17 cellular contexts compared by ENCODE assay signal in the genomic region with DNA sequence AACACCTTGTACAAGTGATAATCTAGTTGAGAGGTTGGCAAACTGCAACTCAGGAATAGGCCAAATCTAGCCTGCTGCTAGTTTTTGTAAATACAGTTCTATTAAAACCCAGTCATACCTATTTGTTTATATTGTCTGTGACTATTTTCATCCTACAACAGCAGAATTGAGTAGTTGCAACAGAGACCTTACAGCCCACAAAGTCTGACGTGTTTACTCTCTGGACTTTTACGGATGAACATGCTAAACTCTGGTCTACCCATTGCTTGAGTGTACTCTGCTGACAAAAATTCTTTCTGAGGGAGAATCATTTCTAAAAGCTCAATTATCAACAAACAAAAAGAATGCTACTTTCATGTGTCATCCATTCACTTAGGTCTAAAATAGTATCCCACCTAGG.
"Had no signal": no experiment of that assay in that cellular context is flagged by ENCODE, and none has a peak within 500 bp of the region (broad histone marks: within the 10 kb centered on the region; RNA-seq: fewer than 3 reads in every experiment).

No MANE protein-coding gene starts in this region.

- H3K4me1 Mint-ChIP-seq: activated B cell treated with CpG ODN at 0.5 μM for 24 hours; activated naive CD8-positive, alpha-beta T cell treated with anti-CD3 and anti-CD28 coated beads for 36 hours had no signal

- H3K9me3 ChIP-seq: psoas muscle, right lobe of liver, testis had no signal

- H3K9me3 Mint-ChIP-seq: T-helper 2 cell treated with Interferon-gamma antibody and Interleukin-4, amounts not matched to agents 5 μg/mL and 100 μg/mL, for 36 hours had no signal

- H3K27ac Mint-ChIP-seq: activated B cell treated with CpG ODN at 0.5 μM for 24 hours; activated CD8-positive, alpha-beta T cell treated with anti-CD3 and anti-CD28 coated beads for 36 hours; activated naive CD8-positive, alpha-beta T cell treated with anti-CD3 and anti-CD28 coated beads for 36 hours; activated T-cell treated with anti-CD3 and anti-CD28 coated beads, Interleukin-2, amount 50 U/mL, for 72 hours; T-helper 2 cell treated with Interferon-gamma antibody and Interleukin-4, amounts not matched to agents 5 μg/mL and 100 μg/mL, for 36 hours had no signal

- H3K27me3 ChIP-seq: dorsolateral prefrontal cortex, right lobe of liver, stomach, testis, upper lobe of left lung had no signal

- H3K27ac ChIP-seq: dorsolateral prefrontal cortex, psoas muscle, right lobe of liver, stomach, testis, upper lobe of left lung had no signal

- H3K4me1 ChIP-seq: psoas muscle, right lobe of liver, stomach, testis, upper lobe of left lung had no signal

- H3K36me3 ChIP-seq: right lobe of liver, upper lobe of left lung had no signal

- H3K4me3 Mint-ChIP-seq: activated B cell treated with CpG ODN at 0.5 μM for 24 hours; activated CD8-positive, alpha-beta T cell treated with anti-CD3 and anti-CD28 coated beads for 36 hours; activated naive CD8-positive, alpha-beta T cell treated with anti-CD3 and anti-CD28 coated beads for 36 hours; activated T-cell treated with anti-CD3 and anti-CD28 coated beads, Interleukin-2, amount 50 U/mL, for 72 hours; endodermal cell; T-helper 2 cell treated with Interferon-gamma antibody and Interleukin-4, amounts not matched to agents 5 μg/mL and 100 μg/mL, for 36 hours had no signal

- H3K4me2 ChIP-seq: smooth muscle cell had no signal

- H3K27me3 Mint-ChIP-seq: activated B cell treated with CpG ODN at 0.5 μM for 24 hours; activated CD8-positive, alpha-beta T cell treated with anti-CD3 and anti-CD28 coated beads for 36 hours; activated naive CD8-positive, alpha-beta T cell treated with anti-CD3 and anti-CD28 coated beads for 36 hours had no signal

- H3K4me3 ChIP-seq: dorsolateral prefrontal cortex, psoas muscle, right lobe of liver, smooth muscle cell, stomach, testis, upper lobe of left lung had no signal

- DNase-seq: activated B cell treated with CpG ODN at 0.5 μM for 24 hours; activated CD4-positive, alpha-beta T cell treated with anti-CD3 and anti-CD28 coated beads for 48 hours; activated CD8-positive, alpha-beta memory T cell treated with anti-CD3 and anti-CD28 coated beads, Interleukin-2, amount 50 U/mL, for 4 hours; activated CD8-positive, alpha-beta T cell treated with anti-CD3 and anti-CD28 coated beads for 36 hours; activated gamma-delta T cell; activated naive CD8-positive, alpha-beta T cell treated with anti-CD3 and anti-CD28 coated beads for 36 hours; activated T-cell treated with anti-CD3 and anti-CD28 coated beads, Interleukin-2, amount 50 U/mL, for 72 hours; dorsolateral prefrontal cortex; endodermal cell; hypothalamus; psoas muscle; right lobe of liver; stomach; testis; upper lobe of left lung had no signal
